ENCODE assay signal across 20 cellular contexts in genomic region chr7:151032936-151033863, GRCh38. TPM values are rescaled to one million over a fixed set of nuclear protein-coding genes. Genes with fewer than 3 reads are reported as not detected.
DNase-seq lines count a peak whose midpoint lies in the region; ATAC-seq, FAIRE-seq and TF ChIP-seq lines count a peak whose summit lies in the region.
"Had no signal": no experiment of that assay in that cellular context is flagged by ENCODE, and none has a peak within 500 bp of the region (broad histone marks: within the 10 kb centered on the region; RNA-seq: fewer than 3 reads in every experiment).

No MANE protein-coding gene starts in this region.

- no peak overlapping the region for H3K14ac ChIP-seq in H9 (ENCODE audit: insufficient read depth, low read length)

- peak; percentile 30; the same call in 2 of the 3 replicates for TF ChIP-seq CTCF in H9 (conservative IDR thresholded peaks at IDR 0.05)
- TF ChIP-seq CTCF in K562 (IDR thresholded peaks at IDR 0.05 in 2 of 3, conservative IDR thresholded peaks at IDR 0.05 in 1 of 3; ENCODE audit: insufficient read depth in 2 of 3, low read depth in 1 of 3, low read length in 3 of 3), result peak; percentile 52 to 75 (median 59)

- peak in 1 of 2 experiments; percentile 29; a peak in 1 of 4 replicates for TF ChIP-seq RAD21 in K562 (CRISPR knock-in tag; conservative IDR thresholded peaks at IDR 0.05 in 1 of 2, IDR thresholded peaks at IDR 0.05 in 1 of 2)

- H3K9me3 ChIP-seq in H9 (ENCODE audit: control insufficient read depth, low read depth, low read length) (no peaks in the 10 kb centered on the region), K562 (replicated peaks; ENCODE audit: control insufficient read depth, insufficient read depth, low read depth, low read length) (no peaks in the 10 kb centered on the region)
- H3K9me3 ChIP-seq: body of pancreas, SJSA1, vagina had no signal

- H4K91ac ChIP-seq in H9 (ENCODE audit: insufficient read length, low read depth, low read length), result no peak overlapping the region

- H4K20me1 ChIP-seq in H9 (ENCODE audit: control insufficient read depth, insufficient read depth, insufficient read length) (no peaks in the 10 kb centered on the region), K562 (replicated peaks; ENCODE audit: control insufficient read depth, insufficient read depth, low read length) (no peaks in the 10 kb centered on the region)

- H2BK12ac ChIP-seq in H9 (ENCODE audit: insufficient read length, low read depth, low read length), result no peak overlapping the region

- no peak for ATAC-seq in K562
- ATAC-seq: body of pancreas had no signal

- DNase-seq in ACHN (peak; percentile 39), H9 (no peak), K562 (ENCODE audit: extremely low read depth in 1 of 4, low spot score in 3 of 4) (peak in 2 of 4 experiments; percentile 38 to 52), GM19238 (ENCODE audit: insufficient read length, low spot score) (no peak), NCI-H510A treated with DMSO at 0.1 percent for 48 hours (lab: John Stamatoyannopoulos, UW) (no peak)
- no peak for DNase-seq in central memory CD4-positive, alpha-beta T cell
- DNase-seq: activated CD4-positive, alpha-beta T cell treated with anti-CD3 and anti-CD28 coated beads, Interleukin-2, amount 10 ng/mL, durations not matched to agents 7 days and 5 days; activated naive CD4-positive, alpha-beta T cell treated with anti-CD3 and anti-CD28 coated beads, Interleukin-2, amount 50 U/mL, for 16 hours; activated T-cell treated with anti-CD3 and anti-CD28 coated beads for 4 hours; body of pancreas; dorsolateral prefrontal cortex; GDM1; KBM-7; NCI-H1436 treated with DMSO at 0.1 percent for 48 hours; NCI-H226; retina; T1000 had no signal

- no peak overlapping the region for H2BK120ac ChIP-seq in H9 (ENCODE audit: low read depth, low read length, poor library complexity, severe bottlenecking)

- H3K27me3 ChIP-seq in H9 (ENCODE audit: insufficient read depth, low read length), result no peaks in the 10 kb centered on the region
- no peaks in the 10 kb centered on the region for H3K27me3 ChIP-seq in K562 (ENCODE audit: control insufficient read depth in 2 of 2, insufficient read depth in 2 of 2, low read length in 2 of 2)
- H3K27me3 ChIP-seq: body of pancreas, dorsolateral prefrontal cortex, SJSA1, vagina had no signal

- no peak overlapping the region for H3T11ph ChIP-seq in H9 (ENCODE audit: low read length)

- FAIRE-seq in K562 (lab: Jason Lieb, UNC), result no peak

- no peaks in the 10 kb centered on the region for H3K9me1 ChIP-seq in K562 (ENCODE audit: control insufficient read depth, insufficient read depth, low read length)

- POLR2A ChIA-PET in K562 (lab: Yijun Ruan, JAX), result interaction anchor here (0.6 to 1.1 kb wide), 4 partner anchors 9 to 39 kb away, joined by 3 read pairs; no protein-coding TSS in a partner anchor

- H3K23ac ChIP-seq in H9 (ENCODE audit: insufficient read length, low read depth, low read length), result no peak overlapping the region

- no peak overlapping the region for H3K4me3 ChIP-seq in K562
- H3K4me3 ChIP-seq: body of pancreas, dorsolateral prefrontal cortex, SJSA1, vagina had no signal

- H2AFZ ChIP-seq in H9 (ENCODE audit: low read length), result no peak overlapping the region
- no peak overlapping the region for H2AFZ ChIP-seq in K562 (ENCODE audit: low read depth, low read length)

- no peak overlapping the region for H3K27ac Mint-ChIP-seq in H9
- H3K27ac Mint-ChIP-seq: activated CD4-positive, alpha-beta T cell treated with anti-CD3 and anti-CD28 coated beads, Interleukin-2, amount 10 ng/mL, durations not matched to agents 7 days and 5 days; mesothelial cell of epicardium had no signal

- intact Hi-C loops in K562 (cut with micrococcal nuclease), result no loop called here

- no peak overlapping the region for H2BK15ac ChIP-seq in H9 (ENCODE audit: low read depth, low read length)

- no peak overlapping the region for H2AK5ac ChIP-seq in H9 (ENCODE audit: insufficient read length, low read length)

- no CpG with 5 or more reads among the region's 17 CpGs for WGBS in H9 (ENCODE audit: extremely low coverage, insufficient read length, low lambda C conversion rate)
- 88% methylated on average over 16 of the region's 17 CpGs for WGBS in K562 (ENCODE audit: insufficient coverage, low coverage, missing lambda C conversion rate)

- in situ Hi-C loops in ACHN (cut with HindIII; ENCODE audit: low pct_ligation_motif_present, low pct_unique_long_range_greater_than_20kb, low sequenced_read_pairs) (no loop called here), K562 (cut with MboI) (no loop called here)

- H2BK20ac ChIP-seq in H9 (ENCODE audit: low read depth, low read length, poor library complexity, severe bottlenecking), result no peak overlapping the region

- peaks cover 0 to 8% (median 4%) of the 10 kb centered on the region in 3 experiments; a peak in 4 of 7 replicates for H3K36me3 Mint-ChIP-seq in H9 (ENCODE audit: insufficient read depth in 1 of 3, low read depth in 3 of 3)

- H3K4me1 Mint-ChIP-seq in H9, result peaks cover 4 to 7% of the 10 kb centered on the region in 2 experiments

- CTCF ChIA-PET in K562 (lab: Yijun Ruan, JAX; ENCODE audit: low intra/inter-chr PET ratio), result interaction anchor here (1.1 kb wide), 1 partner anchor 77 kb away, joined by 3 read pairs; no protein-coding TSS in a partner anchor

- peaks cover 76% of the 10 kb centered on the region; the same call in 2 of the 3 replicates for H3K36me3 ChIP-seq in K562 (ENCODE audit: control insufficient read depth, insufficient read depth, low read length)

- no TSS peak for BruUV-seq in K562 (replicated peaks; lab: Mats Ljungman, UMichigan)

- no peaks in the 10 kb centered on the region for H3K79me2 ChIP-seq in H9 (ENCODE audit: insufficient read depth, low read length)
- H3K79me2 ChIP-seq in K562 (ENCODE audit: control insufficient read depth, insufficient read depth, low read length), result peaks cover 34% of the 10 kb centered on the region

- no peak overlapping the region for H3K18ac ChIP-seq in H9 (ENCODE audit: insufficient read length, low read depth, low read length)

- H3K4me2 ChIP-seq in H9 (ENCODE audit: insufficient read depth, insufficient read length, low read length) (no peak overlapping the region), K562 (ENCODE audit: insufficient read depth, low read length) (no peak overlapping the region)

- H3K27me3 Mint-ChIP-seq in H9 (ENCODE audit: low read depth), result no peaks in the 10 kb centered on the region
- H3K27me3 Mint-ChIP-seq: activated CD4-positive, alpha-beta T cell treated with anti-CD3 and anti-CD28 coated beads, Interleukin-2, amount 10 ng/mL, durations not matched to agents 7 days and 5 days had no signal

- no peaks in the 10 kb centered on the region for H3K79me1 ChIP-seq in H9 (ENCODE audit: insufficient read depth, low read depth, low read length, poor library complexity, severe bottlenecking)

- no peak overlapping the region for H3K4me3 Mint-ChIP-seq in H9
- H3K4me3 Mint-ChIP-seq: activated CD4-positive, alpha-beta T cell treated with anti-CD3 and anti-CD28 coated beads, Interleukin-2, amount 10 ng/mL, durations not matched to agents 7 days and 5 days; mesothelial cell of epicardium had no signal

- no peak for TF ChIP-seq POLR2A in K562 (conservative IDR thresholded peaks at IDR 0.05)

- peaks cover 4% of the 10 kb centered on the region for H3K23me2 ChIP-seq in H9 (ENCODE audit: insufficient read length, low read depth, low read length, poor library complexity, severe bottlenecking)

- no peak overlapping the region for H4K5ac ChIP-seq in H9 (ENCODE audit: insufficient read length, low read depth, low read length)

- no peak overlapping the region for H2BK5ac ChIP-seq in H9 (ENCODE audit: insufficient read length, low read length)

- no peak overlapping the region for H3K56ac ChIP-seq in H9 (ENCODE audit: insufficient read length, low read depth, low read length)

- H3K27ac ChIP-seq in H9 (ENCODE audit: insufficient read length, low read depth, low read length) (no peak overlapping the region), K562 (ENCODE audit: extremely low read depth, low read depth, low read length) (no peak overlapping the region)
- H3K27ac ChIP-seq: body of pancreas, dorsolateral prefrontal cortex, SJSA1, vagina had no signal

- H3K9ac ChIP-seq in H9 (ENCODE audit: extremely low read depth, insufficient read length, low read length) (no peak overlapping the region), K562 (ENCODE audit: insufficient read depth in 1 of 2, low read depth in 2 of 2, low read length in 2 of 2) (peak overlapping the region in 1 of 2 experiments; percentile 5; a peak in 2 of 4 replicates)

- H3K4me1 ChIP-seq in H9 (ENCODE audit: insufficient read depth, low read length) (no peaks in the 10 kb centered on the region), K562 (replicated peaks in 1 of 2; ENCODE audit: control insufficient read depth in 2 of 2, insufficient read depth in 2 of 2, low read length in 2 of 2) (peaks cover 4 to 55% of the 10 kb centered on the region in 2 experiments; a peak in 4 of 5 replicates)

- H3K9me3 Mint-ChIP-seq in H9, result no peaks in the 10 kb centered on the region
- H3K9me3 Mint-ChIP-seq: activated CD4-positive, alpha-beta T cell treated with anti-CD3 and anti-CD28 coated beads, Interleukin-2, amount 10 ng/mL, durations not matched to agents 7 days and 5 days; mesothelial cell of epicardium had no signal

- no peak overlapping the region for H4K8ac ChIP-seq in H9 (replicated peaks; ENCODE audit: insufficient read length, low read depth, low read length)

- no peak for TF ChIP-seq EP300 in K562 (IDR thresholded peaks at IDR 0.05; ENCODE audit: low read length)

- H3K4ac ChIP-seq in H9 (ENCODE audit: low read depth, low read length), result no peak overlapping the region

RNA-seq across cellular contexts. Expression of gene ABCB8, which starts 5.0 kb away (rescaled TPM):
- total RNA-seq in H9 (2021) (22.1 and 23.9 TPM in 2 replicates), K562 (2014; rRNA removed) (63.5 and 79.1 TPM in 2 replicates), K562 (2014; rRNA removed; fragmentation: Illumina TruSeq; extraction: Trizol) (16.9 and 21.9 TPM in 2 replicates), K562 (2015; rRNA removed; fragmentation: Illumina TruSeq; extraction: Trizol) (36.3 and 38.0 TPM in 2 replicates), K562 (2021) (106 and 109 TPM in 2 replicates)
- 193 and 406 TPM in 2 replicates for total RNA-seq in K562 (2011; cell fraction: chromatin; rRNA removed; ENCODE audit: low replicate concordance)
- total RNA-seq in K562 (2011; cell fraction: nucleolus; rRNA removed), result 266 and 270 TPM in 2 replicates
- total RNA-seq in K562 (2011; cell fraction: nucleoplasm; rRNA removed), result 209 and 255 TPM in 2 replicates
- polyA plus RNA-seq in K562 (2011; rRNA removed) (27.0 and 42.2 TPM in 2 replicates), K562 (2014; fragmentation: Illumina TruSeq; extraction: Trizol) (61.4 and 89.2 TPM in 2 replicates), K562 (2014; fragmentation: Nextera tagmentation; extraction: Ambion mirVana) (1 to 10 TPM; 7.6 to 9.2 TPM), K562 (2014; rRNA removed) (73.6 and 81.3 TPM in 2 replicates)
- 44.7 and 109 TPM in 2 replicates for polyA plus RNA-seq in K562 (2011; cell fraction: cytosol; rRNA removed)
- 87.0 and 201 TPM in 2 replicates for polyA plus RNA-seq in K562 (2011; cell fraction: nucleus; rRNA removed)
- 64.3 and 65.5 TPM in 2 replicates for polyA plus RNA-seq in K562 (2012)
- 23.8 and 38.7 TPM in 2 replicates for polyA minus RNA-seq in K562 (2011; rRNA and poly(A)+ RNA removed)
- 44.9 and 63.6 TPM in 2 replicates for polyA minus RNA-seq in K562 (2011; cell fraction: cytosol; rRNA and poly(A)+ RNA removed)
- 54.3 and 64.6 TPM in 2 replicates for polyA minus RNA-seq in K562 (2011; cell fraction: nucleus; rRNA and poly(A)+ RNA removed)

RNA-seq across cellular contexts. Expression of gene ATG9B, which starts 8.9 kb away (rescaled TPM):
- total RNA-seq in H9 (2021) (1.5 and 2.0 TPM in 2 replicates), K562 (2014; rRNA removed) (2.0 and 2.1 TPM in 2 replicates), K562 (2014; rRNA removed; fragmentation: Illumina TruSeq; extraction: Trizol) (0.64 and 1.2 TPM in 2 replicates), K562 (2015; rRNA removed; fragmentation: Illumina TruSeq; extraction: Trizol) (0.29 and 0.90 TPM in 2 replicates), K562 (2021) (2.2 and 4.7 TPM in 2 replicates)
- total RNA-seq in K562 (2011; cell fraction: chromatin; rRNA removed; ENCODE audit: low replicate concordance), result 3.9 and 10.1 TPM in 2 replicates
- 5.8 and 7.7 TPM in 2 replicates for total RNA-seq in K562 (2011; cell fraction: nucleolus; rRNA removed)
- total RNA-seq in K562 (2011; cell fraction: nucleoplasm; rRNA removed), result 4.8 and 12.4 TPM in 2 replicates
- polyA plus RNA-seq in K562 (2011; rRNA removed) (1.3 and 1.7 TPM in 2 replicates), K562 (2014; fragmentation: Illumina TruSeq; extraction: Trizol) (0.92 and 1.4 TPM in 2 replicates), K562 (2014; fragmentation: Nextera tagmentation; extraction: Ambion mirVana) (1 to 10 TPM; 5.0 to 6.9 TPM), K562 (2014; rRNA removed) (2.7 and 8.0 TPM in 2 replicates)
- 1.2 and 1.7 TPM in 2 replicates for polyA plus RNA-seq in K562 (2011; cell fraction: cytosol; rRNA removed)
- 5.9 and 13.7 TPM in 2 replicates for polyA plus RNA-seq in K562 (2011; cell fraction: nucleus; rRNA removed)
- polyA plus RNA-seq in K562 (2012), result 6.6 and 7.2 TPM in 2 replicates
- polyA minus RNA-seq in K562 (2011; rRNA and poly(A)+ RNA removed), result 0.27 and 0.63 TPM in 2 replicates
- polyA minus RNA-seq in K562 (2011; cell fraction: cytosol; rRNA and poly(A)+ RNA removed), result not detected in 2 replicates
- polyA minus RNA-seq in K562 (2011; cell fraction: nucleus; rRNA and poly(A)+ RNA removed), result 1.00 and 2.6 TPM in 2 replicates
- total RNA-seq: body of pancreas, SJSA1 had no signal

RNA-seq across cellular contexts. Expression of gene ASIC3, which starts 15.1 kb away (rescaled TPM):
- total RNA-seq in H9 (2021) (1.7 and 2.3 TPM in 2 replicates), K562 (2014; rRNA removed) (0.32 and 1.5 TPM in 2 replicates), K562 (2014; rRNA removed; fragmentation: Illumina TruSeq; extraction: Trizol) (0.32 and 0.40 TPM in 2 replicates), K562 (2015; rRNA removed; fragmentation: Illumina TruSeq; extraction: Trizol) (0.87 and 0.98 TPM in 2 replicates), K562 (2021) (2.9 and 3.2 TPM in 2 replicates)
- total RNA-seq in K562 (2011; cell fraction: chromatin; rRNA removed; ENCODE audit: low replicate concordance), result 11.1 and 29.9 TPM in 2 replicates
- total RNA-seq in K562 (2011; cell fraction: nucleolus; rRNA removed), result 11.7 and 12.1 TPM in 2 replicates
- 11.4 and 19.2 TPM in 2 replicates for total RNA-seq in K562 (2011; cell fraction: nucleoplasm; rRNA removed)
- polyA plus RNA-seq in K562 (2011; rRNA removed) (1.3 and 2.7 TPM in 2 replicates), K562 (2014; fragmentation: Illumina TruSeq; extraction: Trizol) (2.4 and 2.7 TPM in 2 replicates), K562 (2014; fragmentation: Nextera tagmentation; extraction: Ambion mirVana) (under 1 TPM; 0.11 to 0.44 TPM), K562 (2014; rRNA removed) (3.3 and 5.0 TPM in 2 replicates)
- polyA plus RNA-seq in K562 (2011; cell fraction: cytosol; rRNA removed), result 2.1 and 3.3 TPM in 2 replicates
- 18.1 and 42.9 TPM in 2 replicates for polyA plus RNA-seq in K562 (2011; cell fraction: nucleus; rRNA removed)
- 5.5 and 18.9 TPM in 2 replicates for polyA plus RNA-seq in K562 (2012)
- polyA minus RNA-seq in K562 (2011; rRNA and poly(A)+ RNA removed), result not detected in 2 replicates
- 0.64 and 1.5 TPM in 2 replicates for polyA minus RNA-seq in K562 (2011; cell fraction: cytosol; rRNA and poly(A)+ RNA removed)
- polyA minus RNA-seq in K562 (2011; cell fraction: nucleus; rRNA and poly(A)+ RNA removed), result 2.7 and 3.0 TPM in 2 replicates
- total RNA-seq: SJSA1 had no signal

RNA-seq across cellular contexts. Expression of gene CDK5, which starts 24.5 kb away (rescaled TPM):
- total RNA-seq in H9 (2021) (16.3 and 19.9 TPM in 2 replicates), K562 (2014; rRNA removed) (38.0 and 53.5 TPM in 2 replicates), K562 (2014; rRNA removed; fragmentation: Illumina TruSeq; extraction: Trizol) (11.8 and 20.3 TPM in 2 replicates), K562 (2015; rRNA removed; fragmentation: Illumina TruSeq; extraction: Trizol) (32.2 and 35.8 TPM in 2 replicates), K562 (2021) (25.0 and 25.3 TPM in 2 replicates)
- 19.7 and 25.7 TPM in 2 replicates for total RNA-seq in K562 (2011; cell fraction: chromatin; rRNA removed; ENCODE audit: low replicate concordance)
- total RNA-seq in K562 (2011; cell fraction: nucleolus; rRNA removed), result 30.0 and 32.9 TPM in 2 replicates
- total RNA-seq in K562 (2011; cell fraction: nucleoplasm; rRNA removed), result 23.7 and 24.5 TPM in 2 replicates
- polyA plus RNA-seq in K562 (2011; rRNA removed) (27.5 and 28.6 TPM in 2 replicates), K562 (2014; fragmentation: Illumina TruSeq; extraction: Trizol) (29.0 and 34.3 TPM in 2 replicates), K562 (2014; fragmentation: Nextera tagmentation; extraction: Ambion mirVana) (10 to 100 TPM in 1 of 2 experiments, 1 to 10 TPM in 1; 3.2 to 18.1 TPM), K562 (2014; rRNA removed) (25.6 and 28.4 TPM in 2 replicates)
- polyA plus RNA-seq in K562 (2011; cell fraction: cytosol; rRNA removed), result 47.3 and 82.3 TPM in 2 replicates
- 35.2 and 43.5 TPM in 2 replicates for polyA plus RNA-seq in K562 (2011; cell fraction: nucleus; rRNA removed)
- 36.0 and 38.1 TPM in 2 replicates for polyA plus RNA-seq in K562 (2012)
- polyA minus RNA-seq in K562 (2011; rRNA and poly(A)+ RNA removed), result 25.6 and 37.1 TPM in 2 replicates
- 13.6 and 28.1 TPM in 2 replicates for polyA minus RNA-seq in K562 (2011; cell fraction: cytosol; rRNA and poly(A)+ RNA removed)
- polyA minus RNA-seq in K562 (2011; cell fraction: nucleus; rRNA and poly(A)+ RNA removed), result 15.5 and 21.0 TPM in 2 replicates

RNA-seq across cellular contexts. Expression of gene SLC4A2, which starts 26.2 kb away (rescaled TPM):
- 136 and 138 TPM in 2 replicates for total RNA-seq in H9 (2021)
- total RNA-seq in K562 (2011; cell fraction: chromatin; rRNA removed; ENCODE audit: low replicate concordance), result 230 and 845 TPM in 2 replicates
- total RNA-seq in K562 (2011; cell fraction: nucleolus; rRNA removed), result 746 and 756 TPM in 2 replicates
- total RNA-seq in K562 (2011; cell fraction: nucleoplasm; rRNA removed), result 367 and 388 TPM in 2 replicates
- total RNA-seq in K562 (2014; rRNA removed), result 360 and 417 TPM in 2 replicates
- total RNA-seq in K562 (2014; rRNA removed; fragmentation: Illumina TruSeq; extraction: Trizol), result 32.6 and 55.0 TPM in 2 replicates
- total RNA-seq in K562 (2015; rRNA removed; fragmentation: Illumina TruSeq; extraction: Trizol), result 130 and 132 TPM in 2 replicates
- 363 and 375 TPM in 2 replicates for total RNA-seq in K562 (2021)
- 69.2 and 85.2 TPM in 2 replicates for polyA plus RNA-seq in K562 (2011; rRNA removed)
- polyA plus RNA-seq in K562 (2011; cell fraction: cytosol; rRNA removed), result 68.0 and 147 TPM in 2 replicates
- 438 and 829 TPM in 2 replicates for polyA plus RNA-seq in K562 (2011; cell fraction: nucleus; rRNA removed)
- polyA plus RNA-seq in K562 (2012), result 243 and 347 TPM in 2 replicates
- 166 and 212 TPM in 2 replicates for polyA plus RNA-seq in K562 (2014; fragmentation: Illumina TruSeq; extraction: Trizol)
- 10 to 100 TPM; 11.4 to 28.8 TPM for polyA plus RNA-seq in K562 (2014; fragmentation: Nextera tagmentation; extraction: Ambion mirVana)
- 306 and 316 TPM in 2 replicates for polyA plus RNA-seq in K562 (2014; rRNA removed)
- 29.9 and 60.1 TPM in 2 replicates for polyA minus RNA-seq in K562 (2011; rRNA and poly(A)+ RNA removed)
- polyA minus RNA-seq in K562 (2011; cell fraction: cytosol; rRNA and poly(A)+ RNA removed), result 79.9 and 106 TPM in 2 replicates
- polyA minus RNA-seq in K562 (2011; cell fraction: nucleus; rRNA and poly(A)+ RNA removed), result 138 and 143 TPM in 2 replicates
